In genomic region chr3:89803711-89804110, GRCh38 we compare ENCODE assay signal across 35 cellular contexts.
"Had no signal": no experiment of that assay in that cellular context is flagged by ENCODE, and none has a peak within 500 bp of the region (broad histone marks: within the 10 kb centered on the region; RNA-seq: fewer than 3 reads in every experiment).

No MANE protein-coding gene starts in this region.

- H3K4me2 ChIP-seq: KMS-11 had no signal

- H3K27ac ChIP-seq: KMS-11 had no signal

- H3K9ac ChIP-seq: KMS-11 had no signal

- H3K4me3 ChIP-seq: MG63 had no signal

- H3K27me3 ChIP-seq: MG63 had no signal

- DNase-seq: Karpas-422, Kasumi-1, KBM-7, KG1, MG63, MM.1S, MV-4-11, NCI-H1048, NCI-H1092, NCI-H1092 treated with DMSO at 0.1 percent for 48 hours, NCI-H1105, NCI-H1105 treated with DMSO at 0.1 percent for 48 hours, NCI-H1417, NCI-H1417 treated with DMSO at 0.1 percent for 48 hours, NCI-H1436, NCI-H1436 treated with DMSO at 0.1 percent for 48 hours, NCI-H146, NCI-H1694, NCI-H1694 treated with DMSO at 0.1 percent for 48 hours, NCI-H187, NCI-H187 treated with DMSO at 0.1 percent for 48 hours, NCI-H1930, NCI-H2029, NCI-H2029 treated with DMSO at 0.1 percent for 48 hours, NCI-H2081, NCI-H2081 treated with DMSO at 0.1 percent for 48 hours, NCI-H2107, NCI-H2171, NCI-H2171 treated with DMSO at 0.1 percent for 48 hours, NCI-H2227 treated with DMSO at 0.1 percent for 48 hours, NCI-H226, NCI-H345, NCI-H446, NCI-H446 treated with DMSO at 0.1 percent for 48 hours had no signal

- H3K9me3 ChIP-seq: MG63 had no signal

- H3K36me3 ChIP-seq: MG63 had no signal
